13 cellular contexts compared by ENCODE assay signal in the genomic region with DNA sequence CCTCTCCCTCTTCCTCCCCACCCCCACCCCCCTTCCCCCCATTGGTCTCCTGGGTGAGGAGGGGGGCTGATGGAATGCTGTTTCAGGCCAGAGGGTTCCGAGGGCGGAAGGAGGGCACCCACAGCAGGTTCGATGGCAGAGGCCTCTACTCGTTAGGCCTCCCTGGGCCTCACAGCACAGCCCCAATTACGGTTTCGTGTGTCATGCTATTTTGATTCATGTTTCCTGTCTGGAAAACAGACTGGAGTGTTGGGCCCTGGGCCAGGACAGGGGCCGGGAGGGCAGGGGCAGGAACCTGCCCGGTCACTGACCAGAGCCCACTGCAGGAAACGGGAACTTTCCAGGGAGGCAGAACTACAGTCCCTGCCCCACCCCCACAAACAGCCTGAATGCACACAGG.
DNase-seq lines count a peak whose midpoint lies in the region; ATAC-seq and TF ChIP-seq lines count a peak whose summit lies in the region.
"Had no signal": no experiment of that assay in that cellular context is flagged by ENCODE, and none has a peak within 500 bp of the region (broad histone marks: within the 10 kb centered on the region; RNA-seq: fewer than 3 reads in every experiment).

No MANE protein-coding gene starts in this region.

- DNase-seq in IMR-90 (peak; percentile 31), body of pancreas (peak in 1 of 4 donors; percentile 10), islet precursor cell (peak; percentile 79), tibial artery (no peak), NCI-H774 (lab: John Stamatoyannopoulos, UW) (no peak)
- DNase-seq: activated CD8-positive, alpha-beta memory T cell treated with anti-CD3 and anti-CD28 coated beads, Interleukin-2, amount 50 U/mL, for 4 hours; DMS 273 treated with DMSO at 0.1 percent for 48 hours; Karpas-422; NCI-H524; T-helper 2 cell had no signal

- H2BK120ac ChIP-seq in IMR-90 (ENCODE audit: low read depth, low read length) = no peak overlapping the region

- ATAC-seq in IMR-90 (ENCODE audit: low read depth) (no peak), body of pancreas (peak; percentile 56), GM18511 (IDR thresholded peaks at IDR 0.05; ENCODE audit: unreplicated experiment) (no peak), HG02571 (IDR thresholded peaks at IDR 0.05; ENCODE audit: unreplicated experiment) (no peak)
- ATAC-seq: mucosa of descending colon had no signal

- H3K9ac ChIP-seq in IMR-90 (ENCODE audit: low read depth, low read length) = no peak overlapping the region

- H3K4me2 ChIP-seq in IMR-90 (ENCODE audit: low read depth, low read length) = no peak overlapping the region

- no peak overlapping the region for H3K27ac ChIP-seq in IMR-90 (ENCODE audit: insufficient read depth, low read length)
- H3K27ac ChIP-seq in body of pancreas = no peak overlapping the region
- H3K27ac ChIP-seq in tibial artery = peak overlapping the region; percentile 64 to 65

- H3K4ac ChIP-seq in IMR-90 (ENCODE audit: low read depth, low read length) = peak overlapping the region; percentile 61; the same call in 1 of the 2 replicates

- TF ChIP-seq POLR2A in IMR-90 (IDR thresholded peaks at IDR 0.05; ENCODE audit: low read depth, low read length) (no peak), body of pancreas (IDR thresholded peaks at IDR 0.05) (no peak)

- H2AFZ ChIP-seq in IMR-90 (replicated peaks; ENCODE audit: low read length, poor library complexity) = peak overlapping the region; percentile 76

- no peaks in the 10 kb centered on the region for H3K79me1 ChIP-seq in IMR-90 (ENCODE audit: low read depth in 1 of 2, low read length in 2 of 2)

- no peak overlapping the region for H4K5ac ChIP-seq in IMR-90 (ENCODE audit: low read depth, low read length)

- no peaks in the 10 kb centered on the region for H4K20me1 ChIP-seq in IMR-90 (ENCODE audit: insufficient read depth, low read length)

- peak overlapping the region; percentile 78; the same call in 1 of the 2 replicates for H2AK5ac ChIP-seq in IMR-90 (ENCODE audit: low read depth, low read length)

- H3K4me1 ChIP-seq in IMR-90 (ENCODE audit: control insufficient read depth, insufficient read depth, low read length) = peaks cover 5% of the 10 kb centered on the region
- H3K4me1 ChIP-seq in body of pancreas = no peaks in the 10 kb centered on the region
- peaks cover 0 to 26% (median 19%) of the 10 kb centered on the region in 4 donors for H3K4me1 ChIP-seq in tibial artery

- peak overlapping the region; percentile 11 for H2BK5ac ChIP-seq in IMR-90 (ENCODE audit: low read depth, low read length, poor library complexity, severe bottlenecking)

- no peak overlapping the region; the same call in 1 of the 2 replicates for H3K14ac ChIP-seq in IMR-90 (replicated peaks; ENCODE audit: low read depth, low read length)

- TF ChIP-seq CTCF in IMR-90 (conservative IDR thresholded peaks at IDR 0.05; ENCODE audit: low read depth, low read length) (no peak), body of pancreas (IDR thresholded peaks at IDR 0.05) (no peak), tibial artery (IDR thresholded peaks at IDR 0.05) (no peak)

- in situ Hi-C loops in IMR-90 (cut with MboI; ENCODE audit: low sequenced_read_pairs) = no loop called here

- intact Hi-C loops in IMR-90 (cut with micrococcal nuclease) (no loop called here), body of pancreas (cut with DNase I) (no loop called here), tibial artery (cut with DNase I; ENCODE audit: low total_unique reads) (no loop called here)

- H2BK20ac ChIP-seq in IMR-90 (ENCODE audit: low read depth, low read length) = no peak overlapping the region

- 23% methylated on average over 6 of the region's 9 CpGs; no CpG with 5 or more reads in 1 of the 2 experiments for WGBS in IMR-90 (ENCODE audit: extremely low coverage in 2 of 2, insufficient read length in 1 of 2), 2 experiments
- WGBS in body of pancreas, 2 donors = 34 to 54% methylated on average over 7 to 9 of the region's 9 CpGs

- H3K36me3 ChIP-seq in IMR-90 (ENCODE audit: control insufficient read depth, insufficient read depth, low read length) (no peaks in the 10 kb centered on the region), body of pancreas (replicated peaks in 1 of 2; ENCODE audit: insufficient read depth in 1 of 2, low read depth in 2 of 2) (no peaks in the 10 kb centered on the region), tibial artery (no peaks in the 10 kb centered on the region)

- H3K23ac ChIP-seq in IMR-90 (ENCODE audit: low read depth, low read length) = no peak overlapping the region

- no peak overlapping the region; the same call in 1 of the 2 replicates for H3K56ac ChIP-seq in IMR-90 (ENCODE audit: extremely low read depth, insufficient read depth, low read length)

- H4K8ac ChIP-seq in IMR-90 (ENCODE audit: low read depth in 2 of 2, low read length in 2 of 2) = peak overlapping the region in 1 of 2 experiments; percentile 46; a peak in 1 of 4 replicates

- BruUV-seq in IMR-90 (replicated peaks; lab: Mats Ljungman, UMichigan) = no TSS peak

- peaks cover 6% of the 10 kb centered on the region; the same call in 1 of the 2 replicates for H3K27me3 ChIP-seq in IMR-90 (ENCODE audit: control insufficient read depth, insufficient read depth, low read length)
- H3K27me3 ChIP-seq in body of pancreas = no peaks in the 10 kb centered on the region
- no peaks in the 10 kb centered on the region for H3K27me3 ChIP-seq in tibial artery

- peaks cover 7% of the 10 kb centered on the region; the same call in 1 of the 2 replicates for H3K9me1 ChIP-seq in IMR-90 (ENCODE audit: insufficient read depth, low read length)

- H3K9me3 ChIP-seq in IMR-90 (ENCODE audit: control insufficient read depth, insufficient read depth, low read length) = no peaks in the 10 kb centered on the region
- no peaks in the 10 kb centered on the region for H3K9me3 ChIP-seq in body of pancreas
- H3K9me3 ChIP-seq in tibial artery = no peaks in the 10 kb centered on the region
- H3K9me3 ChIP-seq: mucosa of descending colon had no signal

- H4K91ac ChIP-seq in IMR-90 (ENCODE audit: insufficient read depth, low read depth, low read length) = no peak overlapping the region

- 0 out of 3 replicates have a peak overlapping the region, but pooled peaks have one; percentile 9 for H2BK15ac ChIP-seq in IMR-90 (ENCODE audit: low read depth, low read length)

- no peak for TF ChIP-seq RAD21 in IMR-90 (IDR thresholded peaks at IDR 0.05; ENCODE audit: low read length)

- POLR2A ChIA-PET in IMR-90 (lab: Charles Lee; ENCODE audit: unreplicated experiment) = no interaction called here

- H3K4me3 ChIP-seq in IMR-90 (ENCODE audit: insufficient read depth, low read depth, low read length) = no peak overlapping the region
- no peak overlapping the region for H3K4me3 ChIP-seq in body of pancreas
- no peak overlapping the region for H3K4me3 ChIP-seq in tibial artery
- H3K4me3 ChIP-seq: mucosa of descending colon had no signal

- H2AK9ac ChIP-seq in IMR-90 (replicated peaks; ENCODE audit: low read depth, low read length, poor library complexity) = peak overlapping the region; percentile 82

- dilution Hi-C loops in IMR-90 (cut with HindIII; ENCODE audit: low sequenced_read_pairs, unreplicated experiment) = no loop called here

- CTCF ChIA-PET in IMR-90 (lab: Yijun Ruan, JAX) = no interaction called here

- H3K18ac ChIP-seq in IMR-90 (ENCODE audit: low read depth, low read length) = no peak overlapping the region

TF ChIP-seq in IMR-90, 13 proteins besides CTCF, POLR2A, EP300 and RAD21:
- TF ChIP-seq CHD1 (IDR thresholded peaks at IDR 0.05; ENCODE audit: low read depth, low read length) = no peak
- TF ChIP-seq FOS (IDR thresholded peaks at IDR 0.05; ENCODE audit: low read depth, low read length) = no peak
- TF ChIP-seq SMC3 (IDR thresholded peaks at IDR 0.05; ENCODE audit: low read depth, low read length) = no peak
- no peak for TF ChIP-seq NFE2L2 (IDR thresholded peaks at IDR 0.05; ENCODE audit: low read depth, low read length)

Comparison
In these comparisons a context has a peak if more than half of its experiments do, and no peak if none do; other contexts are left out.
1. DNase-seq: peak in IMR-90 (single experiment) and islet precursor cell (single experiment); none in tibial artery (0 of 2) and NCI-H774 (single experiment).
2. H3K27ac ChIP-seq: peak in tibial artery (2 of 2); none in IMR-90 (single experiment) and body of pancreas (0 of 4).